In genomic region chr10:86099542-86100334, GRCh38 we compare ENCODE assay signal across 13 cellular contexts.
DNase-seq lines count a peak whose midpoint lies in the region; ATAC-seq and TF ChIP-seq lines count a peak whose summit lies in the region.
"Had no signal": no experiment of that assay in that cellular context is flagged by ENCODE, and none has a peak within 500 bp of the region (broad histone marks: within the 10 kb centered on the region; RNA-seq: fewer than 3 reads in every experiment).

No MANE protein-coding gene starts in this region.

- H3K4me3 Mint-ChIP-seq in activated CD8-positive, alpha-beta memory T cell treated with anti-CD3 and anti-CD28 coated beads, Interleukin-2, amount 10 ng/mL, durations not matched to agents 7 days and 5 days: no peak overlapping the region
- H3K4me3 Mint-ChIP-seq in endodermal cell: no peak overlapping the region
- H3K4me3 Mint-ChIP-seq: CD4-positive, alpha-beta T cell; H9 had no signal

- CTCF ChIA-PET in activated CD8-positive, alpha-beta memory T cell treated with anti-CD3 and anti-CD28 coated beads, Interleukin-2, amount 10 ng/mL, durations not matched to agents 7 days and 5 days (lab: Charles Lee): interaction anchor here (1.0 to 1.2 kb wide), 2 partner anchors 10 to 39 kb away, joined by 4 to 8 read pairs; no protein-coding TSS in a partner anchor

- no peak for TF ChIP-seq CTCF in endodermal cell (conservative IDR thresholded peaks at IDR 0.05)
- no peak for TF ChIP-seq CTCF in spleen (IDR thresholded peaks at IDR 0.05 in 8 of 11, conservative IDR thresholded peaks at IDR 0.05 in 3 of 11)

- H3K9ac ChIP-seq in endodermal cell (ENCODE audit: extremely low read depth, low read length, poor library complexity, severe bottlenecking) (no peak overlapping the region), neuronal stem cell (ENCODE audit: low read depth, low read length, poor library complexity) (no peak overlapping the region)

- no peak overlapping the region for H3K4me3 ChIP-seq in endodermal cell (ENCODE audit: low read length)
- H3K4me3 ChIP-seq in neuronal stem cell (ENCODE audit: low read length in 2 of 2): no peak overlapping the region
- H3K4me3 ChIP-seq in spleen: no peak overlapping the region

- H3K27ac ChIP-seq in endodermal cell (ENCODE audit: low read depth, low read length) (no peak overlapping the region), neuronal stem cell (replicated peaks; ENCODE audit: low read length) (no peak overlapping the region), spleen (no peak overlapping the region)

- H3K4me1 Mint-ChIP-seq in activated CD8-positive, alpha-beta memory T cell treated with anti-CD3 and anti-CD28 coated beads, Interleukin-2, amount 10 ng/mL, durations not matched to agents 7 days and 5 days: no peaks in the 10 kb centered on the region
- peaks cover 20% of the 10 kb centered on the region for H3K4me1 Mint-ChIP-seq in endodermal cell
- H3K4me1 Mint-ChIP-seq: H9 had no signal

- no peaks in the 10 kb centered on the region for H3K27me3 ChIP-seq in endodermal cell (ENCODE audit: control insufficient read depth, insufficient read depth, low read length, poor library complexity, severe bottlenecking)
- no peaks in the 10 kb centered on the region for H3K27me3 ChIP-seq in neuronal stem cell (ENCODE audit: control insufficient read depth in 3 of 3, insufficient read depth in 3 of 3, low read depth in 1 of 3, low read length in 3 of 3)
- peaks cover 0 to 5% (median 0%) of the 10 kb centered on the region in 7 donors for H3K27me3 ChIP-seq in spleen (replicated peaks in 1 of 7)

- H2BK5ac ChIP-seq in neuronal stem cell (ENCODE audit: low read length): no peak overlapping the region

- no peaks in the 10 kb centered on the region for H3K9me3 ChIP-seq in endodermal cell (ENCODE audit: control insufficient read depth, low read length)
- H3K9me3 ChIP-seq in neuronal stem cell (replicated peaks in 1 of 2; ENCODE audit: control insufficient read depth in 2 of 2, insufficient read depth in 1 of 2, low read depth in 1 of 2, low read length in 2 of 2): no peaks in the 10 kb centered on the region
- H3K9me3 ChIP-seq in spleen: no peaks in the 10 kb centered on the region

- H2BK15ac ChIP-seq in neuronal stem cell (ENCODE audit: low read length): no peak overlapping the region

- DNase-seq in activated CD8-positive, alpha-beta memory T cell treated with anti-CD3 and anti-CD28 coated beads, Interleukin-2, amount 10 ng/mL, durations not matched to agents 7 days and 5 days: peak; percentile 12
- DNase-seq in activated CD8-positive, alpha-beta memory T cell treated with anti-CD3 and anti-CD28 coated beads, Interleukin-2, amount 50 U/mL, for 4 hours: no peak
- DNase-seq in endodermal cell (peak; percentile 24), neuronal stem cell (ENCODE audit: low spot score) (no peak), spleen (peak; percentile 38)
- DNase-seq in activated CD4-positive, alpha-beta T cell treated with anti-CD3 and anti-CD28 coated beads, Interleukin-2, amount 50 U/mL, for 4 hours: no peak
- DNase-seq: C1 segment of cervical spinal cord; CD4-positive, alpha-beta T cell; DMS 273 treated with DMSO at 0.1 percent for 48 hours; GOT3 had no signal

- intact Hi-C loops in spleen (cut with DNase I; ENCODE audit: low total_unique reads): no loop called here

- no peaks in the 10 kb centered on the region for H3K36me3 ChIP-seq in endodermal cell (ENCODE audit: control insufficient read depth, insufficient read depth, low read length)
- no peaks in the 10 kb centered on the region for H3K36me3 ChIP-seq in neuronal stem cell (replicated peaks in 1 of 2; ENCODE audit: control insufficient read depth in 2 of 2, insufficient read depth in 2 of 2, low read length in 2 of 2)
- no peaks in the 10 kb centered on the region for H3K36me3 ChIP-seq in spleen

- ATAC-seq in activated CD8-positive, alpha-beta memory T cell treated with anti-CD3 and anti-CD28 coated beads, Interleukin-2, amount 10 ng/mL, durations not matched to agents 7 days and 5 days: no peak
- no peak for ATAC-seq in HG02571 (IDR thresholded peaks at IDR 0.05; ENCODE audit: unreplicated experiment)
- no peak for ATAC-seq in GM18868 (IDR thresholded peaks at IDR 0.05; ENCODE audit: unreplicated experiment)

- 87 to 93% methylated on average over 3 of the region's 3 CpGs for WGBS in endodermal cell (ENCODE audit: insufficient coverage in 1 of 2, insufficient read length in 1 of 2), 2 experiments
- no CpG with 5 or more reads among the region's 3 CpGs for WGBS in neuronal stem cell (ENCODE audit: extremely low coverage in 2 of 2, insufficient read length in 2 of 2, insufficient replicate concordance in 1 of 2), 2 donors
- 64 to 85% (median 80%) methylated on average over 2 to 3 of the region's 3 CpGs for WGBS in spleen, 5 donors

- TF ChIP-seq POLR2A in spleen (IDR thresholded peaks at IDR 0.05): no peak

- H4K8ac ChIP-seq in neuronal stem cell (ENCODE audit: low read depth, low read length): no peak overlapping the region

- H3K27ac Mint-ChIP-seq in activated CD8-positive, alpha-beta memory T cell treated with anti-CD3 and anti-CD28 coated beads, Interleukin-2, amount 10 ng/mL, durations not matched to agents 7 days and 5 days: no peak overlapping the region
- H3K27ac Mint-ChIP-seq in endodermal cell: no peak overlapping the region
- H3K27ac Mint-ChIP-seq: CD4-positive, alpha-beta T cell had no signal

- H2BK12ac ChIP-seq in neuronal stem cell (ENCODE audit: low read length): no peak overlapping the region

- no peaks in the 10 kb centered on the region for H3K9me3 Mint-ChIP-seq in activated CD8-positive, alpha-beta memory T cell treated with anti-CD3 and anti-CD28 coated beads, Interleukin-2, amount 10 ng/mL, durations not matched to agents 7 days and 5 days (ENCODE audit: low read depth)
- no peaks in the 10 kb centered on the region for H3K9me3 Mint-ChIP-seq in endodermal cell
- H3K9me3 Mint-ChIP-seq: CD4-positive, alpha-beta T cell; H9 had no signal

- H3K14ac ChIP-seq in neuronal stem cell (ENCODE audit: low read length): no peak overlapping the region

- H4K91ac ChIP-seq in neuronal stem cell (ENCODE audit: low read depth, low read length, poor library complexity): no peak overlapping the region

- peak overlapping the region; percentile 2 for H2AK5ac ChIP-seq in neuronal stem cell (ENCODE audit: low read depth, low read length)

- H3K4me1 ChIP-seq in endodermal cell (ENCODE audit: control insufficient read depth, insufficient read depth, low read length): no peaks in the 10 kb centered on the region
- no peaks in the 10 kb centered on the region for H3K4me1 ChIP-seq in neuronal stem cell (ENCODE audit: control insufficient read depth in 2 of 2, insufficient read depth in 1 of 2, low read depth in 1 of 2, low read length in 2 of 2)
- H3K4me1 ChIP-seq in spleen: no peaks in the 10 kb centered on the region

- H3K27me3 Mint-ChIP-seq in activated CD8-positive, alpha-beta memory T cell treated with anti-CD3 and anti-CD28 coated beads, Interleukin-2, amount 10 ng/mL, durations not matched to agents 7 days and 5 days: no peaks in the 10 kb centered on the region
- peaks cover 5% of the 10 kb centered on the region for H3K27me3 Mint-ChIP-seq in endodermal cell (ENCODE audit: insufficient read depth)
- H3K27me3 Mint-ChIP-seq: CD4-positive, alpha-beta T cell had no signal

- no peaks in the 10 kb centered on the region for H3K36me3 Mint-ChIP-seq in activated CD8-positive, alpha-beta memory T cell treated with anti-CD3 and anti-CD28 coated beads, Interleukin-2, amount 10 ng/mL, durations not matched to agents 7 days and 5 days
- H3K36me3 Mint-ChIP-seq in endodermal cell (ENCODE audit: low read depth): no peaks in the 10 kb centered on the region

- no peak overlapping the region for H2BK120ac ChIP-seq in neuronal stem cell (ENCODE audit: low read depth, low read length)

- H2AFZ ChIP-seq in neuronal stem cell (ENCODE audit: low read length): no peak overlapping the region

- no peak overlapping the region for H3K4me2 ChIP-seq in neuronal stem cell (ENCODE audit: insufficient read depth, low read length, poor library complexity, severe bottlenecking)

- no peak overlapping the region for H3K4ac ChIP-seq in neuronal stem cell (ENCODE audit: low read length)

- H3K18ac ChIP-seq in neuronal stem cell (ENCODE audit: low read length): no peak overlapping the region

- no peak overlapping the region for H3K23ac ChIP-seq in neuronal stem cell (ENCODE audit: low read depth, low read length, poor library complexity)

- H3K79me1 ChIP-seq in neuronal stem cell (ENCODE audit: low read depth, low read length): no peaks in the 10 kb centered on the region

Comparison
In these comparisons a context has a peak if more than half of its experiments do, and no peak if none do; other contexts are left out.
1. DNase-seq: peak in activated CD8-positive, alpha-beta memory T cell treated with anti-CD3 and anti-CD28 coated beads, Interleukin-2, amount 10 ng/mL, durations not matched to agents 7 days and 5 days (single experiment), endodermal cell (single experiment) and spleen (single experiment); none in activated CD8-positive, alpha-beta memory T cell treated with anti-CD3 and anti-CD28 coated beads, Interleukin-2, amount 50 U/mL, for 4 hours (single experiment), neuronal stem cell (single experiment) and activated CD4-positive, alpha-beta T cell treated with anti-CD3 and anti-CD28 coated beads, Interleukin-2, amount 50 U/mL, for 4 hours (0 of 2).